In genomic region chr21:31354122-31354521, GRCh38 we compare ENCODE assay signal across 14 cellular contexts. TPM values are rescaled to one million over a fixed set of nuclear protein-coding genes. Genes with fewer than 3 reads are reported as not detected.
DNase-seq lines count a peak whose midpoint lies in the region; FAIRE-seq and TF ChIP-seq lines count a peak whose summit lies in the region.
"Had no signal": no experiment of that assay in that cellular context is flagged by ENCODE, and none has a peak within 500 bp of the region (broad histone marks: within the 10 kb centered on the region; RNA-seq: fewer than 3 reads in every experiment).

No MANE protein-coding gene starts in this region.

- POLR2A ChIA-PET in MCF 10A (lab: Yijun Ruan, JAX) = interaction anchor here (0.5 to 3.0 kb wide), 8 partner anchors 9 to 276 kb away, joined by 3 to 21 read pairs (median 3); partner anchors contain the start of gene TIAM1

- FAIRE-seq in small intestine (lab: Jason Lieb, UNC) = no peak

- H3K9me3 ChIP-seq in KOPT-K1 (ENCODE audit: insufficient read depth, low read length, poor library complexity, severe bottlenecking) = peaks cover 5% of the 10 kb centered on the region
- H3K9me3 ChIP-seq in uterus = no peaks in the 10 kb centered on the region
- H3K9me3 ChIP-seq in small intestine (ENCODE audit: control insufficient read depth, low read depth) = no peaks in the 10 kb centered on the region
- H3K9me3 ChIP-seq: right lobe of liver had no signal

- no peak overlapping the region for H3K4me3 ChIP-seq in uterus
- no peak overlapping the region for H3K4me3 ChIP-seq in small intestine (ENCODE audit: low read depth in 1 of 2, low read length in 2 of 2)
- H3K4me3 ChIP-seq: K562, right lobe of liver had no signal

- H3K36me3 ChIP-seq in KOPT-K1 (ENCODE audit: insufficient read depth, low read length) (no peaks in the 10 kb centered on the region), uterus (no peaks in the 10 kb centered on the region), small intestine (ENCODE audit: control insufficient read depth in 2 of 2, insufficient read depth in 2 of 2, low read length in 2 of 2) (no peaks in the 10 kb centered on the region)
- H3K36me3 ChIP-seq: right lobe of liver had no signal

- H3K27ac Mint-ChIP-seq in T-helper 1 cell treated with Interleukin-12 subunit alpha and Interleukin-12 subunit beta and Interleukin-4 antibody, amounts not matched to agents 30 μg/mL and 1 μg/mL, for 36 hours = peak overlapping the region; percentile 93
- peak overlapping the region; percentile 86 for H3K27ac Mint-ChIP-seq in MCF 10A (ENCODE audit: low read depth, unreplicated experiment)

- TF ChIP-seq POLR2A in uterus (IDR thresholded peaks at IDR 0.05) = no peak

- DNase-seq in T-helper 1 cell (no peak), MCF 10A (ENCODE audit: unreplicated experiment) (peak; percentile 84), renal cortical epithelial cell (ENCODE audit: low read depth) (peak; percentile 76), activated gamma-delta T cell (lab: John Stamatoyannopoulos, UW) (no peak), uterus (no peak), small intestine (no peak)
- DNase-seq: hippocampal formation, NCI-H1694, NCI-H774 had no signal

- peak overlapping the region; percentile 57 for H3K27ac ChIP-seq in KOPT-K1 (ENCODE audit: low read depth, low read length, poor library complexity, severe bottlenecking)
- H3K27ac ChIP-seq in uterus = no peak overlapping the region
- no peak overlapping the region for H3K27ac ChIP-seq in small intestine (ENCODE audit: low read depth in 1 of 2, low read length in 1 of 2)
- H3K27ac ChIP-seq: right lobe of liver had no signal

- H3K36me3 Mint-ChIP-seq in T-helper 1 cell treated with Interleukin-12 subunit alpha and Interleukin-12 subunit beta and Interleukin-4 antibody, amounts not matched to agents 30 μg/mL and 1 μg/mL, for 36 hours (ENCODE audit: low read depth) = peaks cover 23% of the 10 kb centered on the region
- H3K36me3 Mint-ChIP-seq in MCF 10A (ENCODE audit: insufficient read depth, unreplicated experiment) = no peaks in the 10 kb centered on the region

- intact Hi-C loops in MCF 10A (cut with micrococcal nuclease) = loop anchor here (5.0 kb wide), 1 partner anchor 303 kb away; the partner anchor contains the start of gene SOD1
- intact Hi-C loops in uterus (cut with DNase I; ENCODE audit: low total_unique reads) = no loop called here

- no peaks in the 10 kb centered on the region for H3K27me3 ChIP-seq in uterus
- no peaks in the 10 kb centered on the region for H3K27me3 ChIP-seq in small intestine (ENCODE audit: control insufficient read depth in 2 of 2, insufficient read depth in 2 of 2, low read length in 2 of 2)
- H3K27me3 ChIP-seq: right lobe of liver had no signal

- no peak for TF ChIP-seq CTCF in MCF 10A (IDR thresholded peaks at IDR 0.05; ENCODE audit: unreplicated experiment)
- TF ChIP-seq CTCF in uterus (IDR thresholded peaks at IDR 0.05) = no peak

- no TSS peak for BruUV-seq in MCF 10A (replicated peaks; lab: Mats Ljungman, UMichigan)

- H3K9me3 Mint-ChIP-seq in T-helper 1 cell treated with Interleukin-12 subunit alpha and Interleukin-12 subunit beta and Interleukin-4 antibody, amounts not matched to agents 30 μg/mL and 1 μg/mL, for 36 hours = peaks cover 20% of the 10 kb centered on the region
- no peaks in the 10 kb centered on the region for H3K9me3 Mint-ChIP-seq in MCF 10A (ENCODE audit: unreplicated experiment)
- H3K9me3 Mint-ChIP-seq: neural crest cell had no signal

- H3K4me1 ChIP-seq in uterus = no peaks in the 10 kb centered on the region
- H3K4me1 ChIP-seq in small intestine (ENCODE audit: control insufficient read depth in 2 of 2, insufficient read depth in 1 of 2, low read depth in 1 of 2, low read length in 1 of 2) = peaks cover 0 to 2% of the 10 kb centered on the region in 2 donors

- CTCF ChIA-PET in MCF 10A (lab: Yijun Ruan, JAX) = interaction anchor here (0.8 to 2.1 kb wide), 5 partner anchors 12 to 226 kb away, joined by 3 to 6 read pairs (median 3); no protein-coding TSS in a partner anchor

- no peaks in the 10 kb centered on the region for H3K27me3 Mint-ChIP-seq in T-helper 1 cell treated with Interleukin-12 subunit alpha and Interleukin-12 subunit beta and Interleukin-4 antibody, amounts not matched to agents 30 μg/mL and 1 μg/mL, for 36 hours (ENCODE audit: low read depth)
- no peaks in the 10 kb centered on the region for H3K27me3 Mint-ChIP-seq in MCF 10A (ENCODE audit: insufficient read depth, unreplicated experiment)

- peak overlapping the region; percentile 67 for H3K4me3 Mint-ChIP-seq in T-helper 1 cell treated with Interleukin-12 subunit alpha and Interleukin-12 subunit beta and Interleukin-4 antibody, amounts not matched to agents 30 μg/mL and 1 μg/mL, for 36 hours
- H3K4me3 Mint-ChIP-seq in MCF 10A (ENCODE audit: unreplicated experiment) = peak overlapping the region; percentile 28
- H3K4me3 Mint-ChIP-seq: neural crest cell had no signal

- peaks cover 42% of the 10 kb centered on the region for H3K4me1 Mint-ChIP-seq in T-helper 1 cell treated with Interleukin-12 subunit alpha and Interleukin-12 subunit beta and Interleukin-4 antibody, amounts not matched to agents 30 μg/mL and 1 μg/mL, for 36 hours (ENCODE audit: low read depth)
- H3K4me1 Mint-ChIP-seq in MCF 10A (ENCODE audit: insufficient read depth, unreplicated experiment) = peaks cover 29% of the 10 kb centered on the region

- WGBS in small intestine, 3 donors = 63 to 72% (median 66%) methylated on average over 4 of the region's 4 CpGs

RNA-seq across cellular contexts. Expression of gene TIAM1, which starts 10.1 kb away (rescaled TPM):
- total RNA-seq in MCF 10A (2022) = 9.0 and 9.8 TPM in 2 replicates
- total RNA-seq in renal cortical epithelial cell = 5.9 and 7.6 TPM in 2 replicates
- total RNA-seq in uterus = 10 to 100 TPM; 14.4 to 74.9 (median 39.5) TPM
- 1 to 10 TPM in 2 of 3 donors, under 1 TPM in 1; 0.45 to 4.1 (median 1.9) TPM for polyA plus RNA-seq in small intestine
- polyA plus RNA-seq: K562 had no signal

Comparison
In these comparisons a context has a peak if more than half of its experiments do, and no peak if none do; other contexts are left out.
1. DNase-seq: peak in MCF 10A (single experiment) and renal cortical epithelial cell (single experiment); none in T-helper 1 cell (0 of 5), activated gamma-delta T cell (single experiment), uterus (0 of 2) and small intestine (single experiment).